Comparison of ENCODE assay signal across 9 cellular contexts in the genomic region with DNA sequence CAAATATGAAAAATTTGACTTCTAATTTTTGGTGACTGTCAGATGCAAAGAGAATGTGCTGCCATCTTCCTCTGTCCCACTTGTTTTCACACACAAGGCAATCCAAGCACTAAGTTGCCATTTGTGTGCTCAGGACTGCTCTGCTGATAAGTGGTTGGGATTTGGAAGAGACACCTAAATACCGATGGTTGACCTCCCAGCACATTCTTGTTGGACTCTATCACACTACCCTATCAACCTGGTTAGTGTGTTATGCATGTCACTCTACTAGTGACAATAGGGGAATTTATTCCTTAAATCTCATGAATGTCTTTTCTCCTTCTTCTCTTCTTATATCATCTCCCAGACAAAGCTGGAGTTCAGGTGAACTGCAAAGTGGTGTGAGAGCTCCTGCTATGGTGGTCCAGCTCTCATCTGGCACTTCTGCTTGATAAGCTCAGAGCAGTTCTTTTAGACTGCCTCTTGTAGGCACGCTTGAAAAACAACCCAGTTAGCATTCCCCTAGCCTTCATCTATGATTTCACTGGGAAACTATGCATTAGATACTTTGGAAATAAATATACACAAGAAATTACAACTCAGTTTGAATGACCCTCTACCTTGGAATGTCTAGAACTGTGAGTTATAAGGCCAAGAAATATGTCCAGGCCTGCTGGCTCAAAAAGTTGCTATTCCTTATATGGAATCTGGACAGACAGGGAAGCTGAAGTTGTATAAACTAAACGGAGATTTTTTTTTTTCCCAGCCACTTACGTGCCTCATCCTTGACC.
DNase-seq lines count a peak whose midpoint lies in the region; FAIRE-seq and TF ChIP-seq lines count a peak whose summit lies in the region.
"Had no signal": no experiment of that assay in that cellular context is flagged by ENCODE, and none has a peak within 500 bp of the region (broad histone marks: within the 10 kb centered on the region; RNA-seq: fewer than 3 reads in every experiment).

No MANE protein-coding gene starts in this region.

- H3K27ac ChIP-seq in muscle layer of colon (ENCODE audit: low read depth, low read length): peak overlapping the region; percentile 73

- FAIRE-seq in endometrium (lab: Jason Lieb, UNC): peak; percentile 12

- H3K36me3 ChIP-seq in muscle layer of colon (ENCODE audit: insufficient read depth, low read length): no peaks in the 10 kb centered on the region

- POLR2A ChIA-PET in HEK293T (lab: Yijun Ruan, JAX): no interaction called here

- peaks cover 17% of the 10 kb centered on the region for H3K4me1 ChIP-seq in muscle layer of colon (ENCODE audit: insufficient read depth, low read length)

- H3K9me3 ChIP-seq in muscle layer of colon (ENCODE audit: low read length): no peaks in the 10 kb centered on the region

- DNase-seq in A172 (ENCODE audit: low spot score): peak; percentile 76
- peak; percentile 27 for DNase-seq in LNCaP clone FGC (ENCODE audit: low read depth)
- DNase-seq in GM10266 (ENCODE audit: extremely low spot score): no peak
- no peak for DNase-seq in NCI-H146 treated with DMSO at 0.1 percent for 48 hours (lab: John Stamatoyannopoulos, UW; ENCODE audit: unreplicated experiment)
- DNase-seq in NCI-H82 treated with DMSO at 0.1 percent for 48 hours (lab: John Stamatoyannopoulos, UW; ENCODE audit: unreplicated experiment): no peak
- no peak for DNase-seq in HEK293T (ENCODE audit: extremely low spot score)
- DNase-seq: erythroblast had no signal

- no peak for TF ChIP-seq CTCF in LNCaP clone FGC (IDR thresholded peaks at IDR 0.05; ENCODE audit: control insufficient read depth, extremely low read depth, insufficient read depth)
- no peak for TF ChIP-seq CTCF in GM10266 (IDR thresholded peaks at IDR 0.05; ENCODE audit: control insufficient read depth, insufficient read depth, low read depth, missing control alignments)

- H3K27me3 ChIP-seq in muscle layer of colon (ENCODE audit: control insufficient read depth in 1 of 2, insufficient read depth in 2 of 2, low read length in 2 of 2): no peaks in the 10 kb centered on the region

- H3K9ac ChIP-seq in muscle layer of colon (ENCODE audit: low read length): no peak overlapping the region

- CTCF ChIA-PET in HEK293T (lab: Yijun Ruan, JAX): no interaction called here

- H3K4me3 ChIP-seq in LNCaP clone FGC (ENCODE audit: low read depth, low read length) (no peak overlapping the region), muscle layer of colon (ENCODE audit: low read depth in 1 of 2, low read length in 2 of 2) (peak overlapping the region in 1 of 2 donors; percentile 30)

TF ChIP-seq in HEK293T, 16 proteins besides CTCF, POLR2A, EP300 and RAD21:
- no peak for TF ChIP-seq FOXM1 (IDR thresholded peaks at IDR 0.05; ENCODE audit: borderline replicate concordance)
- TF ChIP-seq ZNF384 (IDR thresholded peaks at IDR 0.05): no peak
- no peak for TF ChIP-seq FOXA1 (IDR thresholded peaks at IDR 0.05)
- no peak for TF ChIP-seq ELF4 (IDR thresholded peaks at IDR 0.05)
- no peak for TF ChIP-seq FOXK2 (IDR thresholded peaks at IDR 0.05)
- no peak for TF ChIP-seq HDGF (IDR thresholded peaks at IDR 0.05; ENCODE audit: borderline replicate concordance)
- no peak for TF ChIP-seq L3MBTL2 (conservative IDR thresholded peaks at IDR 0.05)
- no peak for TF ChIP-seq CTBP1 (IDR thresholded peaks at IDR 0.05; ENCODE audit: borderline replicate concordance)
TF ChIP-seq in HEK293T: peak in this region for 0.

Comparison
In these comparisons a context has a peak if more than half of its experiments do, and no peak if none do; other contexts are left out.
1. DNase-seq: peak in A172 (single experiment) and LNCaP clone FGC (single experiment); none in GM10266 (single experiment), NCI-H146 treated with DMSO at 0.1 percent for 48 hours (single experiment), NCI-H82 treated with DMSO at 0.1 percent for 48 hours (single experiment) and HEK293T (single experiment).